ENCODE assay signal across 10 cellular contexts in the genomic region with DNA sequence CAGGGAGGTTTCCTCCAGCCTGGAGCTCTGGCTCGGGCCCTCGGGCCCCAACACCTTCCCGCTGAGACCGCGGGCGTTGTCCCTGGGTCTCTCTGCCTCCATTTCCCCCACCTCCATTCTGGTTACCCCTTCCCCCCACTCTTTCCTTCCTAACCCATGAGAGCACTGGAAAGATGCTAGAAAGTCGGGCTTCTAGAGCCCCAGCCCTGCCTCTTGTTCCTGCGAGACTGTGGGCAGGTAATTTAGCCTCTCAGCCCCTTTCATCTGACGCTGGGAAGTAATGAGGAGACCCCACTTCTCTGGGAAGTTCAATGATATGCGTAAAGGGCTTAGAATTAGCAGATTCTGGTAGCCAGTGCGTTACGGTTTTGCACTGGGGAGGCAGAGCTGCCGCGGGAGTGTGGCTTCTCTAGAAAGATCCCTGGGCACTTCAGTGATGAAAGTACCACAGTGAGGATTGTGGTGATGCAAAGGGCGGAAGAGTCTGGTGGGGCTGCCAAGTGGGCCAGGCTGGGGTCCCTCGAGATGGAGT. TPM values are rescaled to one million over a fixed set of nuclear protein-coding genes. Genes with fewer than 3 reads are reported as not detected.
A peak's percentile ranks its signal among the peaks of the same experiment; 100 is the strongest.
DNase-seq lines count a peak whose midpoint lies in the region; ATAC-seq and TF ChIP-seq lines count a peak whose summit lies in the region.
"Had no signal": no experiment of that assay in that cellular context is flagged by ENCODE, and none has a peak within 500 bp of the region (broad histone marks: within the 10 kb centered on the region; RNA-seq: fewer than 3 reads in every experiment).

No MANE protein-coding gene starts in this region.

- H3K9me3 ChIP-seq in Karpas-422 (ENCODE audit: low read length) = no peaks in the 10 kb centered on the region

- H3K36me3 Mint-ChIP-seq in activated CD8-positive, alpha-beta T cell treated with anti-CD3 and anti-CD28 coated beads for 36 hours (ENCODE audit: low read depth) = no peaks in the 10 kb centered on the region
- H3K36me3 Mint-ChIP-seq in activated CD8-positive, alpha-beta T cell treated with anti-CD3 and anti-CD28 coated beads, Interleukin-2, amount 10 ng/mL, durations not matched to agents 7 days and 5 days (ENCODE audit: low read depth) = no peaks in the 10 kb centered on the region
- H3K36me3 Mint-ChIP-seq in activated naive CD8-positive, alpha-beta T cell treated with anti-CD3 and anti-CD28 coated beads, Interleukin-2, amount 50 U/mL, for 24 hours (ENCODE audit: low read depth) = no peaks in the 10 kb centered on the region
- H3K36me3 Mint-ChIP-seq in memory B cell = no peaks in the 10 kb centered on the region

- ATAC-seq in activated CD8-positive, alpha-beta T cell treated with anti-CD3 and anti-CD28 coated beads for 36 hours = no peak
- ATAC-seq in activated CD8-positive, alpha-beta T cell treated with anti-CD3 and anti-CD28 coated beads, Interleukin-2, amount 10 ng/mL, durations not matched to agents 7 days and 5 days = no peak
- ATAC-seq in activated naive CD8-positive, alpha-beta T cell treated with anti-CD3 and anti-CD28 coated beads, Interleukin-2, amount 50 U/mL, for 24 hours = no peak
- ATAC-seq in memory B cell (ENCODE audit: low read depth) = no peak
- no peak for ATAC-seq in stimulated activated naive CD8-positive, alpha-beta T cell treated with anti-CD3 and anti-CD28 coated beads, Interleukin-15, amount 100 ng/mL, for 72 hours
- ATAC-seq in HG02798 (IDR thresholded peaks at IDR 0.05; ENCODE audit: poor library complexity, unreplicated experiment) = no peak

- no peaks in the 10 kb centered on the region for H3K36me3 ChIP-seq in Karpas-422 (ENCODE audit: insufficient read depth, low read length)

- H3K9me2 ChIP-seq in Karpas-422 (replicated peaks; ENCODE audit: insufficient read depth, low read length) = no peaks in the 10 kb centered on the region

- H3K27me3 ChIP-seq in Karpas-422 (ENCODE audit: low read length) = no peaks in the 10 kb centered on the region

- no peak overlapping the region for H3K27ac Mint-ChIP-seq in activated CD8-positive, alpha-beta T cell treated with anti-CD3 and anti-CD28 coated beads for 36 hours
- H3K27ac Mint-ChIP-seq in activated CD8-positive, alpha-beta T cell treated with anti-CD3 and anti-CD28 coated beads, Interleukin-2, amount 10 ng/mL, durations not matched to agents 7 days and 5 days = no peak overlapping the region
- H3K27ac Mint-ChIP-seq in activated naive CD8-positive, alpha-beta T cell treated with anti-CD3 and anti-CD28 coated beads, Interleukin-2, amount 50 U/mL, for 24 hours = no peak overlapping the region
- H3K27ac Mint-ChIP-seq in memory B cell = no peak overlapping the region
- peak overlapping the region in 1 of 2 donors; percentile 36 for H3K27ac Mint-ChIP-seq in stimulated activated naive CD8-positive, alpha-beta T cell treated with anti-CD3 and anti-CD28 coated beads, Interleukin-15, amount 100 ng/mL, for 72 hours

- no peak overlapping the region for H3K27ac ChIP-seq in Karpas-422 (ENCODE audit: low read length)

- H3K9me3 Mint-ChIP-seq in activated CD8-positive, alpha-beta T cell treated with anti-CD3 and anti-CD28 coated beads for 36 hours = no peaks in the 10 kb centered on the region
- H3K9me3 Mint-ChIP-seq in activated CD8-positive, alpha-beta T cell treated with anti-CD3 and anti-CD28 coated beads, Interleukin-2, amount 10 ng/mL, durations not matched to agents 7 days and 5 days (ENCODE audit: insufficient read depth) = no peaks in the 10 kb centered on the region
- no peaks in the 10 kb centered on the region for H3K9me3 Mint-ChIP-seq in activated naive CD8-positive, alpha-beta T cell treated with anti-CD3 and anti-CD28 coated beads, Interleukin-2, amount 50 U/mL, for 24 hours
- no peaks in the 10 kb centered on the region for H3K9me3 Mint-ChIP-seq in memory B cell
- no peaks in the 10 kb centered on the region for H3K9me3 Mint-ChIP-seq in stimulated activated naive CD8-positive, alpha-beta T cell treated with anti-CD3 and anti-CD28 coated beads, Interleukin-15, amount 100 ng/mL, for 72 hours

- H3K4me2 ChIP-seq in Karpas-422 (ENCODE audit: low read depth, low read length, poor library complexity, severe bottlenecking) = no peak overlapping the region

- no peaks in the 10 kb centered on the region for H4K20me1 ChIP-seq in Karpas-422 (ENCODE audit: insufficient read depth, low read depth, low read length)

- POLR2A ChIA-PET in activated CD8-positive, alpha-beta T cell treated with anti-CD3 and anti-CD28 coated beads for 36 hours (lab: Charles Lee) = interaction anchor here (1.1 kb wide), 1 partner anchor 12 kb away, joined by 3 read pairs; no protein-coding TSS in a partner anchor
- POLR2A ChIA-PET in activated CD8-positive, alpha-beta T cell treated with anti-CD3 and anti-CD28 coated beads, Interleukin-2, amount 10 ng/mL, durations not matched to agents 7 days and 5 days (lab: Charles Lee) = interaction anchor here (0.6 kb wide), 1 partner anchor 33 kb away, joined by 3 read pairs; no protein-coding TSS in a partner anchor

- DNase-seq in activated CD8-positive, alpha-beta T cell treated with anti-CD3 and anti-CD28 coated beads for 36 hours = no peak
- DNase-seq in activated CD8-positive, alpha-beta T cell treated with anti-CD3 and anti-CD28 coated beads, Interleukin-2, amount 10 ng/mL, durations not matched to agents 7 days and 5 days = no peak
- no peak for DNase-seq in activated naive CD8-positive, alpha-beta T cell treated with anti-CD3 and anti-CD28 coated beads, Interleukin-2, amount 50 U/mL, for 24 hours
- DNase-seq in memory B cell (ENCODE audit: low spot score in 2 of 2) (no peak), NCI-H1092 treated with DMSO at 0.1 percent for 48 hours (lab: John Stamatoyannopoulos, UW) (no peak), Karpas-422 (no peak)
- DNase-seq in stimulated activated naive CD8-positive, alpha-beta T cell treated with anti-CD3 and anti-CD28 coated beads, Interleukin-15, amount 100 ng/mL, for 72 hours = no peak

- H3K27me3 Mint-ChIP-seq in activated CD8-positive, alpha-beta T cell treated with anti-CD3 and anti-CD28 coated beads for 36 hours = peaks cover 38% of the 10 kb centered on the region
- peaks cover 40% of the 10 kb centered on the region for H3K27me3 Mint-ChIP-seq in activated CD8-positive, alpha-beta T cell treated with anti-CD3 and anti-CD28 coated beads, Interleukin-2, amount 10 ng/mL, durations not matched to agents 7 days and 5 days (ENCODE audit: low read depth)
- H3K27me3 Mint-ChIP-seq in activated naive CD8-positive, alpha-beta T cell treated with anti-CD3 and anti-CD28 coated beads, Interleukin-2, amount 50 U/mL, for 24 hours = peaks cover 33% of the 10 kb centered on the region
- H3K27me3 Mint-ChIP-seq in memory B cell = peaks cover 24% of the 10 kb centered on the region
- peaks cover 76% of the 10 kb centered on the region for H3K27me3 Mint-ChIP-seq in stimulated activated naive CD8-positive, alpha-beta T cell treated with anti-CD3 and anti-CD28 coated beads, Interleukin-15, amount 100 ng/mL, for 72 hours

- H3K4me1 ChIP-seq in Karpas-422 (ENCODE audit: low read length) = peaks cover 3% of the 10 kb centered on the region; the same call in 1 of the 2 replicates

- TF ChIP-seq CTCF in activated CD8-positive, alpha-beta T cell treated with anti-CD3 and anti-CD28 coated beads for 36 hours (IDR thresholded peaks at IDR 0.05) = no peak

- peak overlapping the region; percentile 43 for H3K4me3 Mint-ChIP-seq in activated CD8-positive, alpha-beta T cell treated with anti-CD3 and anti-CD28 coated beads for 36 hours
- no peak overlapping the region for H3K4me3 Mint-ChIP-seq in activated CD8-positive, alpha-beta T cell treated with anti-CD3 and anti-CD28 coated beads, Interleukin-2, amount 10 ng/mL, durations not matched to agents 7 days and 5 days
- H3K4me3 Mint-ChIP-seq in activated naive CD8-positive, alpha-beta T cell treated with anti-CD3 and anti-CD28 coated beads, Interleukin-2, amount 50 U/mL, for 24 hours = peak overlapping the region; percentile 2
- peak overlapping the region; percentile 50 for H3K4me3 Mint-ChIP-seq in memory B cell
- H3K4me3 Mint-ChIP-seq in stimulated activated naive CD8-positive, alpha-beta T cell treated with anti-CD3 and anti-CD28 coated beads, Interleukin-15, amount 100 ng/mL, for 72 hours = peak overlapping the region; percentile 52 to 87

- H2AFZ ChIP-seq in Karpas-422 (ENCODE audit: low read length) = no peak overlapping the region

- H3K4me3 ChIP-seq in Karpas-422 (ENCODE audit: low read length) = no peak overlapping the region

- CTCF ChIA-PET in activated CD8-positive, alpha-beta T cell treated with anti-CD3 and anti-CD28 coated beads for 36 hours (lab: Charles Lee) = interaction anchor here (2.9 kb wide), 1 partner anchor 18 kb away, joined by 7 read pairs; no protein-coding TSS in a partner anchor
- CTCF ChIA-PET in activated CD8-positive, alpha-beta T cell treated with anti-CD3 and anti-CD28 coated beads, Interleukin-2, amount 10 ng/mL, durations not matched to agents 7 days and 5 days (lab: Charles Lee) = no interaction called here

- H3K79me2 ChIP-seq in Karpas-422 (ENCODE audit: low read length) = no peaks in the 10 kb centered on the region

- H3K9ac ChIP-seq in Karpas-422 (ENCODE audit: low read length) = no peak overlapping the region

- intact Hi-C loops in activated CD8-positive, alpha-beta T cell treated with anti-CD3 and anti-CD28 coated beads for 36 hours (cut with micrococcal nuclease) = no loop called here

- H3K4me1 Mint-ChIP-seq in activated CD8-positive, alpha-beta T cell treated with anti-CD3 and anti-CD28 coated beads for 36 hours (ENCODE audit: low read depth) = peaks cover 14% of the 10 kb centered on the region
- peaks cover 2% of the 10 kb centered on the region for H3K4me1 Mint-ChIP-seq in activated CD8-positive, alpha-beta T cell treated with anti-CD3 and anti-CD28 coated beads, Interleukin-2, amount 10 ng/mL, durations not matched to agents 7 days and 5 days (ENCODE audit: low read depth)
- H3K4me1 Mint-ChIP-seq in activated naive CD8-positive, alpha-beta T cell treated with anti-CD3 and anti-CD28 coated beads, Interleukin-2, amount 50 U/mL, for 24 hours = peaks cover 14% of the 10 kb centered on the region
- H3K4me1 Mint-ChIP-seq in memory B cell = peaks cover 7% of the 10 kb centered on the region
- H3K4me1 Mint-ChIP-seq in stimulated activated naive CD8-positive, alpha-beta T cell treated with anti-CD3 and anti-CD28 coated beads, Interleukin-15, amount 100 ng/mL, for 72 hours = peaks cover 26% of the 10 kb centered on the region

RNA-seq across cellular contexts. Expression of gene ECEL1, which starts 16.2 kb away (rescaled TPM):
- under 1 TPM; 0.56 to 0.72 TPM for total RNA-seq in activated CD8-positive, alpha-beta T cell treated with anti-CD3 and anti-CD28 coated beads for 36 hours
- total RNA-seq in activated CD8-positive, alpha-beta T cell treated with anti-CD3 and anti-CD28 coated beads, Interleukin-2, amount 10 ng/mL, durations not matched to agents 7 days and 5 days = not detected
- total RNA-seq in Karpas-422 (2014; rRNA removed; shearing (Covaris generic); ENCODE audit: low replicate concordance) = not detected in 2 replicates
- total RNA-seq: Daoy had no signal

RNA-seq across cellular contexts. Expression of gene PRSS56, which starts 16.3 kb away (rescaled TPM):
- total RNA-seq in activated CD8-positive, alpha-beta T cell treated with anti-CD3 and anti-CD28 coated beads for 36 hours = not detected
- not detected for total RNA-seq in activated CD8-positive, alpha-beta T cell treated with anti-CD3 and anti-CD28 coated beads, Interleukin-2, amount 10 ng/mL, durations not matched to agents 7 days and 5 days
- not detected in 2 replicates for total RNA-seq in Karpas-422 (2014; rRNA removed; shearing (Covaris generic); ENCODE audit: low replicate concordance)
- total RNA-seq: Daoy, posterior vena cava had no signal

RNA-seq across cellular contexts. Expression of gene CHRND, which starts 22.1 kb away (rescaled TPM):
- not detected for total RNA-seq in activated CD8-positive, alpha-beta T cell treated with anti-CD3 and anti-CD28 coated beads for 36 hours
- total RNA-seq in activated CD8-positive, alpha-beta T cell treated with anti-CD3 and anti-CD28 coated beads, Interleukin-2, amount 10 ng/mL, durations not matched to agents 7 days and 5 days = not detected
- total RNA-seq in Karpas-422 (2014; rRNA removed; shearing (Covaris generic); ENCODE audit: low replicate concordance) = not detected in 2 replicates
- total RNA-seq: Daoy, posterior vena cava had no signal

RNA-seq across cellular contexts. Expression of gene CHRNG, which starts 35.6 kb away (rescaled TPM):
- not detected for total RNA-seq in activated CD8-positive, alpha-beta T cell treated with anti-CD3 and anti-CD28 coated beads for 36 hours
- total RNA-seq in activated CD8-positive, alpha-beta T cell treated with anti-CD3 and anti-CD28 coated beads, Interleukin-2, amount 10 ng/mL, durations not matched to agents 7 days and 5 days = not detected
- total RNA-seq in Karpas-422 (2014; rRNA removed; shearing (Covaris generic); ENCODE audit: low replicate concordance) = not detected in 2 replicates
- total RNA-seq: Daoy, posterior vena cava had no signal

RNA-seq across cellular contexts. Expression of gene TIGD1, which starts 46.5 kb away (rescaled TPM):
- total RNA-seq in activated CD8-positive, alpha-beta T cell treated with anti-CD3 and anti-CD28 coated beads for 36 hours = 1 to 10 TPM; 8.3 to 8.7 TPM
- total RNA-seq in activated CD8-positive, alpha-beta T cell treated with anti-CD3 and anti-CD28 coated beads, Interleukin-2, amount 10 ng/mL, durations not matched to agents 7 days and 5 days = 1 to 10 TPM; 7.5 to 7.7 TPM
- 14.9 and 20.6 TPM in 2 replicates for total RNA-seq in Karpas-422 (2014; rRNA removed; shearing (Covaris generic); ENCODE audit: low replicate concordance)
